8 cellular contexts compared by ENCODE assay signal in genomic region chr5:73796164-73797141, GRCh38.
DNase-seq lines count a peak whose midpoint lies in the region; ATAC-seq and TF ChIP-seq lines count a peak whose summit lies in the region.
"Had no signal": no experiment of that assay in that cellular context is flagged by ENCODE, and none has a peak within 500 bp of the region (broad histone marks: within the 10 kb centered on the region; RNA-seq: fewer than 3 reads in every experiment).

No MANE protein-coding gene starts in this region.

- H3K4me1 Mint-ChIP-seq in stimulated activated effector memory CD8-positive, alpha-beta T cell treated with anti-CD3 and anti-CD28 coated beads, Interleukin-12 subunit alpha, Interleukin-12 subunit beta, amount 100 ng/mL, for 72 hours = peaks cover 7% of the 10 kb centered on the region

- no peaks in the 10 kb centered on the region for H3K9me3 Mint-ChIP-seq in stimulated activated effector memory CD8-positive, alpha-beta T cell treated with anti-CD3 and anti-CD28 coated beads, Interleukin-12 subunit alpha, Interleukin-12 subunit beta, amount 100 ng/mL, for 72 hours

- no peaks in the 10 kb centered on the region for H3K27me3 ChIP-seq in foreskin keratinocyte

- H3K4me3 Mint-ChIP-seq in stimulated activated effector memory CD8-positive, alpha-beta T cell treated with anti-CD3 and anti-CD28 coated beads, Interleukin-12 subunit alpha, Interleukin-12 subunit beta, amount 100 ng/mL, for 72 hours = no peak overlapping the region

- DNase-seq in GM04504 (ENCODE audit: low read depth) (peak; percentile 86), H4 (ENCODE audit: low spot score) (peak; percentile 92), foreskin keratinocyte (peak; percentile 83 to 89), NCI-H446 treated with DMSO at 0.1 percent for 48 hours (lab: John Stamatoyannopoulos, UW) (no peak), DMS79 treated with DMSO at 0.1 percent for 48 hours (lab: John Stamatoyannopoulos, UW) (no peak)
- no peak for DNase-seq in stimulated activated effector memory CD8-positive, alpha-beta T cell treated with anti-CD3 and anti-CD28 coated beads, Interleukin-12 subunit alpha, Interleukin-12 subunit beta, amount 100 ng/mL, for 72 hours (ENCODE audit: low spot score in 2 of 2)

- peak overlapping the region; percentile 29 for H3K27ac Mint-ChIP-seq in stimulated activated effector memory CD8-positive, alpha-beta T cell treated with anti-CD3 and anti-CD28 coated beads, Interleukin-12 subunit alpha, Interleukin-12 subunit beta, amount 100 ng/mL, for 72 hours

- H3K27ac ChIP-seq in foreskin keratinocyte = peak overlapping the region; percentile 38

- peaks cover 20% of the 10 kb centered on the region for H3K4me1 ChIP-seq in foreskin keratinocyte

- peak; percentile 73 for ATAC-seq in foreskin keratinocyte
- peak; percentile 56 for ATAC-seq in stimulated activated effector memory CD8-positive, alpha-beta T cell treated with anti-CD3 and anti-CD28 coated beads, Interleukin-12 subunit alpha, Interleukin-12 subunit beta, amount 100 ng/mL, for 72 hours
- ATAC-seq: left colon had no signal

- no peak for TF ChIP-seq CTCF in foreskin keratinocyte (conservative IDR thresholded peaks at IDR 0.05)

- H3K36me3 Mint-ChIP-seq in stimulated activated effector memory CD8-positive, alpha-beta T cell treated with anti-CD3 and anti-CD28 coated beads, Interleukin-12 subunit alpha, Interleukin-12 subunit beta, amount 100 ng/mL, for 72 hours = no peaks in the 10 kb centered on the region

TF ChIP-seq in PFSK-1, 5 proteins besides CTCF, POLR2A, EP300 and RAD21:
- no peak for TF ChIP-seq REST (IDR thresholded peaks at IDR 0.05; ENCODE audit: insufficient read depth in 1 of 2, low read depth in 2 of 2, low read length in 2 of 2)
- peak; percentile 15 for TF ChIP-seq FOXP2 (optimal IDR thresholded peaks at IDR 0.05; ENCODE audit: borderline replicate concordance, extremely low read depth, extremely low read length, insufficient read depth)

Comparison
In these comparisons a context has a peak if more than half of its experiments do, and no peak if none do; other contexts are left out.
1. DNase-seq: peak in GM04504 (single experiment), H4 (single experiment) and foreskin keratinocyte (2 of 2); none in stimulated activated effector memory CD8-positive, alpha-beta T cell treated with anti-CD3 and anti-CD28 coated beads, Interleukin-12 subunit alpha, Interleukin-12 subunit beta, amount 100 ng/mL, for 72 hours (0 of 2), NCI-H446 treated with DMSO at 0.1 percent for 48 hours (single experiment) and DMS79 treated with DMSO at 0.1 percent for 48 hours (single experiment).